In the genomic region with DNA sequence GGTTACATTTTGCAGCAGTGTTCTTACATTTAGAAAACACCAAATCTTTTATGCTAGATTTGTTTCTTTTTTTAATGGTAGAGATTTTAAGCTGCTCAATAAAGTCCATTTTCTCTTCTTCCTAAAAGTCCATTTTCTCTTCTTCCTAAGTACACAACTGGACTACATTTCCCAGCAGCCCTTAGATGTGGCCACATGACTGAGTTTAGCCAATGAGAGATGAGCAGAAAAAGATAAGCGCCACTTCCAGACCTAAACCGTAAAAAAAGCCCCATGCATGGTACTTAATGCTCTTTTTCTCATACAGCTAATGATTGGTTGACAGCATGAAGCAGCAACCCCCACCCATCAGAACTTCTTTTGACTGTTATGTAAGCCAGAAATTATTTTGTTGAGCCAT, we compare ENCODE assay signal across 9 cellular contexts.
DNase-seq lines count a peak whose midpoint lies in the region; TF ChIP-seq lines count a peak whose summit lies in the region.
"Had no signal": no experiment of that assay in that cellular context is flagged by ENCODE, and none has a peak within 500 bp of the region (broad histone marks: within the 10 kb centered on the region; RNA-seq: fewer than 3 reads in every experiment).

No MANE protein-coding gene starts in this region.

- no peak overlapping the region for H3K27ac ChIP-seq in fibroblast of lung (ENCODE audit: insufficient read depth, low read length)
- H3K27ac ChIP-seq: skin epidermis had no signal

- no peaks in the 10 kb centered on the region for H3K4me1 ChIP-seq in HAP-1
- H3K4me1 ChIP-seq in fibroblast of lung (ENCODE audit: control insufficient read depth, extremely low read depth, insufficient read depth, low read length), result no peaks in the 10 kb centered on the region

- H3K79me2 ChIP-seq in fibroblast of lung (ENCODE audit: control insufficient read depth, insufficient read depth, low read length), result no peaks in the 10 kb centered on the region

- no peak overlapping the region for H3K9ac ChIP-seq in fibroblast of lung (ENCODE audit: insufficient read depth, low read length)

- DNase-seq in GM10248 (ENCODE audit: extremely low spot score) (peak; percentile 21), HAP-1 (ENCODE audit: low spot score in 2 of 2) (peak; percentile 14), NCI-H2171 (lab: John Stamatoyannopoulos, UW) (peak; percentile 31), fibroblast of lung (ENCODE audit: low read depth in 2 of 2) (peak; percentile 32 to 61), NCI-H2196 treated with DMSO at 0.1 percent for 48 hours (lab: John Stamatoyannopoulos, UW; ENCODE audit: unreplicated experiment) (no peak), globus pallidus (ENCODE audit: low spot score) (no peak), activated gamma-delta T cell treated with Interleukin-2 at 50 U/mL for 16 hours (no peak), NCI-H1694 treated with DMSO at 0.1 percent for 48 hours (lab: John Stamatoyannopoulos, UW) (no peak)

- POLR2A ChIA-PET in GM10248 (lab: Yijun Ruan, JAX), result no interaction called here

- CTCF ChIA-PET in GM10248 (lab: Yijun Ruan, JAX), result interaction anchor here (0.7 kb wide), 2 partner anchors 14 to 132 kb away, joined by 3 to 4 read pairs; no protein-coding TSS in a partner anchor

- no peak overlapping the region for H2AFZ ChIP-seq in fibroblast of lung (ENCODE audit: low read length)

- in situ Hi-C loops in HAP-1 (cut with MboI; ENCODE audit: low sequenced_read_pairs), result no loop called here

- no peak overlapping the region for H3K4me2 ChIP-seq in fibroblast of lung (ENCODE audit: extremely low read depth, insufficient read depth, low read length)

- H3K27me3 ChIP-seq in HAP-1 (ENCODE audit: low read depth), result no peaks in the 10 kb centered on the region
- H3K27me3 ChIP-seq in fibroblast of lung (ENCODE audit: control insufficient read depth, insufficient read depth, low read length), result no peaks in the 10 kb centered on the region

- no peaks in the 10 kb centered on the region for H3K36me3 ChIP-seq in HAP-1 (replicated peaks)
- no peaks in the 10 kb centered on the region for H3K36me3 ChIP-seq in fibroblast of lung (ENCODE audit: control insufficient read depth, insufficient read depth, low read length)

- TF ChIP-seq CTCF in GM10248 (IDR thresholded peaks at IDR 0.05; ENCODE audit: control extremely low read depth, extremely low read depth, low read depth, missing control alignments) (no peak), fibroblast of lung (conservative IDR thresholded peaks at IDR 0.05 in 1 of 2, IDR thresholded peaks at IDR 0.05 in 1 of 2; ENCODE audit: low read depth in 1 of 2, low read length in 2 of 2) (no peak)

- H3K9me3 ChIP-seq in HAP-1, result no peaks in the 10 kb centered on the region
- H3K9me3 ChIP-seq in fibroblast of lung (ENCODE audit: control insufficient read depth, insufficient read depth, low read depth, low read length), result no peaks in the 10 kb centered on the region

- no peaks in the 10 kb centered on the region for H4K20me1 ChIP-seq in fibroblast of lung (ENCODE audit: control insufficient read depth, extremely low read depth, insufficient read depth, low read length)

- H3K4me3 ChIP-seq in HAP-1 (no peak overlapping the region), fibroblast of lung (replicated peaks in 1 of 4; ENCODE audit: control extremely low read depth in 1 of 4, insufficient read depth in 1 of 4, low read depth in 3 of 4, low read length in 4 of 4) (no peak overlapping the region)
- H3K4me3 ChIP-seq: skin epidermis had no signal

Comparison
In these comparisons a context has a peak if more than half of its experiments do, and no peak if none do; other contexts are left out.
1. DNase-seq: peak in GM10248 (single experiment), HAP-1 (2 of 2), NCI-H2171 (single experiment) and fibroblast of lung (2 of 2); none in NCI-H2196 treated with DMSO at 0.1 percent for 48 hours (single experiment), globus pallidus (single experiment), activated gamma-delta T cell treated with Interleukin-2 at 50 U/mL for 16 hours (single experiment) and NCI-H1694 treated with DMSO at 0.1 percent for 48 hours (single experiment).